ENCODE assay signal across 8 cellular contexts in genomic region chr17:3794890-3795757, GRCh38. TPM values are rescaled to one million over a fixed set of nuclear protein-coding genes. Genes with fewer than 3 reads are reported as not detected.
A peak's percentile ranks its signal among the peaks of the same experiment; 100 is the strongest.
DNase-seq lines count a peak whose midpoint lies in the region; ATAC-seq and TF ChIP-seq lines count a peak whose summit lies in the region.

No MANE protein-coding gene starts in this region.

- no peaks in the 10 kb centered on the region for H3K79me2 ChIP-seq in GM23338 (replicated peaks; ENCODE audit: insufficient read depth)

- peak overlapping the region; percentile 23; the same call in 1 of the 2 replicates for H2AFZ ChIP-seq in GM23338

- H3K4me3 Mint-ChIP-seq in GM23338 (no peak overlapping the region), chondrocyte (ENCODE audit: unreplicated experiment) (no peak overlapping the region)

- H3K9me3 Mint-ChIP-seq in GM23338 (no peaks in the 10 kb centered on the region), chondrocyte (ENCODE audit: low read depth) (no peaks in the 10 kb centered on the region)

- H3K36me3 ChIP-seq in GM23338 (ENCODE audit: insufficient read depth) = no peaks in the 10 kb centered on the region
- H3K36me3 ChIP-seq in skeletal muscle satellite cell (ENCODE audit: insufficient read depth, low read length) = no peaks in the 10 kb centered on the region

- H3K4me3 ChIP-seq in GM23338 (no peak overlapping the region), skeletal muscle satellite cell (ENCODE audit: low read length) (no peak overlapping the region)

- no peaks in the 10 kb centered on the region for H3K9me2 ChIP-seq in GM23338 (ENCODE audit: insufficient read depth)

- H3K36me3 Mint-ChIP-seq in GM23338 (ENCODE audit: low read depth) = no peaks in the 10 kb centered on the region; the same call in 2 of the 3 replicates
- no peaks in the 10 kb centered on the region for H3K36me3 Mint-ChIP-seq in chondrocyte (ENCODE audit: low read depth)

- no peaks in the 10 kb centered on the region for H3K9me3 ChIP-seq in skeletal muscle satellite cell (replicated peaks; ENCODE audit: low read length)

- DNase-seq in GM23338 (ENCODE audit: low spot score) (no peak), chondrocyte (ENCODE audit: low spot score) (peak; percentile 94), DMS 273 treated with DMSO at 0.1 percent for 48 hours (lab: John Stamatoyannopoulos, UW) (no peak), UCSD-AML1 (lab: John Stamatoyannopoulos, UW; ENCODE audit: unreplicated experiment) (no peak), mesenteric fat pad (ENCODE audit: low spot score) (no peak), RKO (ENCODE audit: low spot score) (no peak)
- peak; percentile 20 for DNase-seq in activated CD4-positive, alpha-beta T cell treated with anti-CD3 and anti-CD28 coated beads for 48 hours

- peaks cover 7% of the 10 kb centered on the region; the same call in 2 of the 3 replicates for H3K4me1 Mint-ChIP-seq in GM23338
- H3K4me1 Mint-ChIP-seq in chondrocyte (ENCODE audit: low read depth) = peaks cover 39% of the 10 kb centered on the region

- H3K27ac ChIP-seq in GM23338 (ENCODE audit: low read depth) = no peak overlapping the region

- H3F3A ChIP-seq in GM23338 (replicated peaks; ENCODE audit: low read depth) = no peaks in the 10 kb centered on the region

- peak; percentile 60 for ATAC-seq in GM23338

- H3K9ac ChIP-seq in skeletal muscle satellite cell (ENCODE audit: low read depth, low read length) = no peak overlapping the region

- H3K27me3 Mint-ChIP-seq in GM23338 (ENCODE audit: insufficient read depth, low read depth, poor library complexity) (peaks cover 7% of the 10 kb centered on the region), chondrocyte (ENCODE audit: low read depth) (no peaks in the 10 kb centered on the region)

- H3K4me1 ChIP-seq in GM23338 (ENCODE audit: insufficient read depth) (no peaks in the 10 kb centered on the region), skeletal muscle satellite cell (ENCODE audit: control insufficient read depth, insufficient read depth, low read length) (peaks cover 51% of the 10 kb centered on the region)

- H3K4me2 ChIP-seq in GM23338 = no peak overlapping the region
- H3K4me2 ChIP-seq in skeletal muscle satellite cell (ENCODE audit: low read length) = peak overlapping the region; percentile 26

- no peaks in the 10 kb centered on the region for H4K20me1 ChIP-seq in GM23338 (replicated peaks; ENCODE audit: insufficient read depth)

- H3K27me3 ChIP-seq in GM23338 (ENCODE audit: insufficient read depth) = no peaks in the 10 kb centered on the region
- no peaks in the 10 kb centered on the region for H3K27me3 ChIP-seq in skeletal muscle satellite cell (ENCODE audit: control insufficient read depth, insufficient read depth, low read length)

- H3K27ac Mint-ChIP-seq in GM23338 = peak overlapping the region; percentile 61
- H3K27ac Mint-ChIP-seq in chondrocyte (ENCODE audit: unreplicated experiment) = peak overlapping the region; percentile 90

- TF ChIP-seq CTCF in GM23338 (conservative IDR thresholded peaks at IDR 0.05; ENCODE audit: low read depth in 2 of 2) (no peak), chondrocyte (IDR thresholded peaks at IDR 0.05) (no peak)

TF ChIP-seq in GM23338, 12 proteins besides CTCF, POLR2A, EP300 and RAD21 (continues in another document):
- TF ChIP-seq JUNB (IDR thresholded peaks at IDR 0.05; ENCODE audit: unreplicated experiment) (no peak), POLR2AphosphoS5 (IDR thresholded peaks at IDR 0.05; ENCODE audit: low read depth) (no peak), CREB1 (CRISPR knock-in tag; IDR thresholded peaks at IDR 0.05; ENCODE audit: low read depth) (no peak), REST (IDR thresholded peaks at IDR 0.05; ENCODE audit: unreplicated experiment) (no peak), ZNF114 (CRISPR knock-in tag; IDR thresholded peaks at IDR 0.05) (no peak)

RNA-seq across cellular contexts. Expression of gene ITGAE, which starts 5.9 kb away (rescaled TPM):
- total RNA-seq in GM23338 (2014; rRNA removed; shearing (Covaris generic)) = 7.9 and 11.7 TPM in 2 replicates
- 40.3 and 44.9 TPM in 2 replicates for polyA plus RNA-seq in GM23338 (2016; fragmentation: Nextera tagmentation; extraction: Ambion mirVana)
- total RNA-seq in chondrocyte (25.8 to 29.1 TPM (median 28.3 TPM) in 3 replicates), mesenteric fat pad (19.8 TPM)
- total RNA-seq in skeletal muscle satellite cell (2012; rRNA removed) = 8.7 and 10.1 TPM in 2 replicates

RNA-seq across cellular contexts. Expression of gene NCBP3, which starts 50.9 kb away (rescaled TPM):
- total RNA-seq in GM23338 (2014; rRNA removed; shearing (Covaris generic)) = 34.6 and 42.8 TPM in 2 replicates
- 28.1 and 35.5 TPM in 2 replicates for polyA plus RNA-seq in GM23338 (2016; fragmentation: Nextera tagmentation; extraction: Ambion mirVana)
- total RNA-seq in chondrocyte (31.3 to 34.8 TPM (median 33.7 TPM) in 3 replicates), mesenteric fat pad (27.5 TPM)
- total RNA-seq in skeletal muscle satellite cell (2012; rRNA removed) = 10.0 and 11.4 TPM in 2 replicates

Comparison
In these comparisons a context has a peak if more than half of its experiments do, and no peak if none do; other contexts are left out.
1. DNase-seq: peak in activated CD4-positive, alpha-beta T cell treated with anti-CD3 and anti-CD28 coated beads for 48 hours (single experiment) and chondrocyte (single experiment); none in GM23338 (single experiment), DMS 273 treated with DMSO at 0.1 percent for 48 hours (single experiment), UCSD-AML1 (single experiment), mesenteric fat pad (single experiment) and RKO (single experiment).